In genomic region chr2:142130111-142131015, GRCh38 we compare ENCODE assay signal across 1 cellular context.
TF ChIP-seq lines count a peak whose summit lies in the region.

No MANE protein-coding gene starts in this region.

TF ChIP-seq in H1, 55 proteins besides CTCF, POLR2A, EP300 and RAD21 (continued from another document):
- TF ChIP-seq, protein P1, sequence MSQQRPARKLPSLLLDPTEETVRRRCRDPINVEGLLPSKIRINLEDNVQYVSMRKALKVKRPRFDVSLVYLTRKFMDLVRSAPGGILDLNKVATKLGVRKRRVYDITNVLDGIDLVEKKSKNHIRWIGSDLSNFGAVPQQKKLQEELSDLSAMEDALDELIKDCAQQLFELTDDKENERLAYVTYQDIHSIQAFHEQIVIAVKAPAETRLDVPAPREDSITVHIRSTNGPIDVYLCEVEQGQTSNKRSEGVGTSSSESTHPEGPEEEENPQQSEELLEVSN (IDR thresholded peaks at IDR 0.05): peak; percentile 79
- TF ChIP-seq TAF1 (IDR thresholded peaks at IDR 0.05; ENCODE audit: low read depth, low read length): peak; percentile 22; the same call in 1 of the 2 replicates
- peak; percentile 82 for TF ChIP-seq MAX (IDR thresholded peaks at IDR 0.05)
- TF ChIP-seq SP2 (IDR thresholded peaks at IDR 0.05; ENCODE audit: low read length): no peak
- 0 out of 4 replicates have a peak, but pooled peaks of 1 of the 2 experiments have one; percentile 33 for TF ChIP-seq SIN3A (conservative IDR thresholded peaks at IDR 0.05 in 1 of 2, IDR thresholded peaks at IDR 0.05 in 1 of 2; ENCODE audit: low read depth in 1 of 2, low read length in 2 of 2)
- peak; percentile 95 for TF ChIP-seq KDM4A (IDR thresholded peaks at IDR 0.05; ENCODE audit: low read depth, low read length, severe bottlenecking)
- TF ChIP-seq, protein P2, sequence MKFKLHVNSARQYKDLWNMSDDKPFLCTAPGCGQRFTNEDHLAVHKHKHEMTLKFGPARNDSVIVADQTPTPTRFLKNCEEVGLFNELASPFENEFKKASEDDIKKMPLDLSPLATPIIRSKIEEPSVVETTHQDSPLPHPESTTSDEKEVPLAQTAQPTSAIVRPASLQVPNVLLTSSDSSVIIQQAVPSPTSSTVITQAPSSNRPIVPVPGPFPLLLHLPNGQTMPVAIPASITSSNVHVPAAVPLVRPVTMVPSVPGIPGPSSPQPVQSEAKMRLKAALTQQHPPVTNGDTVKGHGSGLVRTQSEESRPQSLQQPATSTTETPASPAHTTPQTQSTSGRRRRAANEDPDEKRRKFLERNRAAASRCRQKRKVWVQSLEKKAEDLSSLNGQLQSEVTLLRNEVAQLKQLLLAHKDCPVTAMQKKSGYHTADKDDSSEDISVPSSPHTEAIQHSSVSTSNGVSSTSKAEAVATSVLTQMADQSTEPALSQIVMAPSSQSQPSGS (IDR thresholded peaks at IDR 0.05; ENCODE audit: low read length): no peak
- peak; percentile 80 for TF ChIP-seq SUZ12 (IDR thresholded peaks at IDR 0.05; ENCODE audit: low read length)
- no peak for TF ChIP-seq CEBPB (IDR thresholded peaks at IDR 0.05; ENCODE audit: low read depth, low read length)
- TF ChIP-seq NANOG (IDR thresholded peaks at IDR 0.05; ENCODE audit: insufficient read depth, low read depth, low read length, poor library complexity, severe bottlenecking): no peak
- no peak for TF ChIP-seq POU5F1 (IDR thresholded peaks at IDR 0.05; ENCODE audit: low read depth, low read length)
- no peak for TF ChIP-seq MAFK (IDR thresholded peaks at IDR 0.05; ENCODE audit: low read depth, low read length)
- peak; percentile 77 for TF ChIP-seq RNF2 (IDR thresholded peaks at IDR 0.05; ENCODE audit: borderline replicate concordance, low read depth, low read length, missing control alignments, poor library complexity, severe bottlenecking)
- TF ChIP-seq TCF12 (IDR thresholded peaks at IDR 0.05; ENCODE audit: low read depth, low read length): no peak
- TF ChIP-seq GABPA (IDR thresholded peaks at IDR 0.05; ENCODE audit: borderline replicate concordance, insufficient read depth, low read length): peak; percentile 41; the same call in 1 of the 2 replicates
- no peak for TF ChIP-seq FOSL1 (IDR thresholded peaks at IDR 0.05; ENCODE audit: insufficient read depth, low read depth, low read length)
- TF ChIP-seq ZNF274 (IDR thresholded peaks at IDR 0.05; ENCODE audit: borderline replicate concordance, extremely low read depth, low read length): no peak
- TF ChIP-seq, protein P3, sequence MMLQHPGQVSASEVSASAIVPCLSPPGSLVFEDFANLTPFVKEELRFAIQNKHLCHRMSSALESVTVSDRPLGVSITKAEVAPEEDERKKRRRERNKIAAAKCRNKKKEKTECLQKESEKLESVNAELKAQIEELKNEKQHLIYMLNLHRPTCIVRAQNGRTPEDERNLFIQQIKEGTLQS (IDR thresholded peaks at IDR 0.05; ENCODE audit: insufficient read depth, low read depth, low read length): no peak
- TF ChIP-seq SP4 (IDR thresholded peaks at IDR 0.05; ENCODE audit: low read length): no peak
- TF ChIP-seq HDAC2 (IDR thresholded peaks at IDR 0.05; ENCODE audit: borderline replicate concordance in 1 of 2, low read depth in 2 of 2, low read length in 2 of 2): no peak
- no peak for TF ChIP-seq CTBP2 (IDR thresholded peaks at IDR 0.05; ENCODE audit: borderline replicate concordance, insufficient read depth, insufficient read length, low read length)
- TF ChIP-seq ASH2L (IDR thresholded peaks at IDR 0.05; ENCODE audit: low read length): peak; percentile 74
- TF ChIP-seq CHD1 (IDR thresholded peaks at IDR 0.05; ENCODE audit: low read depth, low read length): no peak
- no peak for TF ChIP-seq CHD7 (IDR thresholded peaks at IDR 0.05; ENCODE audit: insufficient replicate concordance, low read length)
- TF ChIP-seq CREB1 (IDR thresholded peaks at IDR 0.05): no peak
- no peak for TF ChIP-seq USF2 (IDR thresholded peaks at IDR 0.05; ENCODE audit: low read length)
- no peak for TF ChIP-seq YY1 (IDR thresholded peaks at IDR 0.05; ENCODE audit: low read depth, low read length)
- TF ChIP-seq PHF8 (conservative IDR thresholded peaks at IDR 0.05; ENCODE audit: low read depth, low read length): 0 out of 2 replicates have a peak, but pooled peaks have one; percentile 31
- no peak for TF ChIP-seq RBBP5 (IDR thresholded peaks at IDR 0.05; ENCODE audit: borderline replicate concordance, low read depth, low read length)
- no peak for TF ChIP-seq SIX5 (IDR thresholded peaks at IDR 0.05; ENCODE audit: low read depth, low read length)
- no peak for TF ChIP-seq CBX8 (IDR thresholded peaks at IDR 0.05; ENCODE audit: borderline replicate concordance, low read depth, low read length)
- no peak for TF ChIP-seq TEAD4 (IDR thresholded peaks at IDR 0.05; ENCODE audit: low read depth, low read length)
- TF ChIP-seq EZH2 (IDR thresholded peaks at IDR 0.05; ENCODE audit: low read depth, low read length, severe bottlenecking): peak; percentile 74
- no peak for TF ChIP-seq KDM5A (IDR thresholded peaks at IDR 0.05; ENCODE audit: low read length)
